ENCODE assay signal across 3 cellular contexts in the genomic region with DNA sequence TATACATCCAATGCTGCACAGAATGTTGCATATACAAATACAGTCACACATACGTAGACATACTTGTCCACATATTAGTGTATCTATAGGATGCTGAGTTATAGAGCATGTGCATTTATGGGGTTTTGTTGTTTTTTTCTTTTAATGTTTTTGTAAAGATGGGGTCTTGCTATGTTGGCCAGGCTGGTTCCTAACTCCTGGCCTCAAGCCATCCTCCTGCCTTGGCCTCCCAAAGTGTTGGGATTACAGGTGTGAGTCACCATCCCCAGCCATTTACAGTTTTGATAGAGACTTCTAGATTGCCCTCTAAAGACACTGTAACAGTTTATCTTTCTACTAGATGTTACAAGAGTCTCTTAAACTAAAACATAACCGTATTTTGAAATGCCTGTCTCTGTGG.
TF ChIP-seq lines count a peak whose summit lies in the region.

No MANE protein-coding gene starts in this region.

TF ChIP-seq in A549, 52 proteins besides CTCF, POLR2A, EP300 and RAD21 (continued from another document):
- TF ChIP-seq RFX5 (IDR thresholded peaks at IDR 0.05) (no peak), MYC (IDR thresholded peaks at IDR 0.05; ENCODE audit: borderline replicate concordance, low read length) (0 out of 2 replicates have a peak, but pooled peaks have one; percentile 12), RCOR1 (IDR thresholded peaks at IDR 0.05; ENCODE audit: low read depth, low read length) (no peak), EHF (CRISPR knock-in tag; IDR thresholded peaks at IDR 0.05) (no peak), JUNB (IDR thresholded peaks at IDR 0.05) (no peak), NR3C1 (IDR thresholded peaks at IDR 0.05) (no peak), SMC3 (IDR thresholded peaks at IDR 0.05) (no peak), FOXS1 (CRISPR knock-in tag; IDR thresholded peaks at IDR 0.05) (no peak), SREBF2 (IDR thresholded peaks at IDR 0.05) (no peak), JUN (IDR thresholded peaks at IDR 0.05) (0 out of 5 replicates have a peak, but pooled peaks of 1 of the 2 experiments have one; percentile 19), RNF2 (IDR thresholded peaks at IDR 0.05; ENCODE audit: borderline replicate concordance, low read depth) (no peak)
- TF ChIP-seq, protein P1, sequence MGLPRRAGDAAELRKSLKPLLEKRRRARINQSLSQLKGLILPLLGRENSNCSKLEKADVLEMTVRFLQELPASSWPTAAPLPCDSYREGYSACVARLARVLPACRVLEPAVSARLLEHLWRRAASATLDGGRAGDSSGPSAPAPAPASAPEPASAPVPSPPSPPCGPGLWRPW (IDR thresholded peaks at IDR 0.05) = no peak
- TF ChIP-seq, protein P2, sequence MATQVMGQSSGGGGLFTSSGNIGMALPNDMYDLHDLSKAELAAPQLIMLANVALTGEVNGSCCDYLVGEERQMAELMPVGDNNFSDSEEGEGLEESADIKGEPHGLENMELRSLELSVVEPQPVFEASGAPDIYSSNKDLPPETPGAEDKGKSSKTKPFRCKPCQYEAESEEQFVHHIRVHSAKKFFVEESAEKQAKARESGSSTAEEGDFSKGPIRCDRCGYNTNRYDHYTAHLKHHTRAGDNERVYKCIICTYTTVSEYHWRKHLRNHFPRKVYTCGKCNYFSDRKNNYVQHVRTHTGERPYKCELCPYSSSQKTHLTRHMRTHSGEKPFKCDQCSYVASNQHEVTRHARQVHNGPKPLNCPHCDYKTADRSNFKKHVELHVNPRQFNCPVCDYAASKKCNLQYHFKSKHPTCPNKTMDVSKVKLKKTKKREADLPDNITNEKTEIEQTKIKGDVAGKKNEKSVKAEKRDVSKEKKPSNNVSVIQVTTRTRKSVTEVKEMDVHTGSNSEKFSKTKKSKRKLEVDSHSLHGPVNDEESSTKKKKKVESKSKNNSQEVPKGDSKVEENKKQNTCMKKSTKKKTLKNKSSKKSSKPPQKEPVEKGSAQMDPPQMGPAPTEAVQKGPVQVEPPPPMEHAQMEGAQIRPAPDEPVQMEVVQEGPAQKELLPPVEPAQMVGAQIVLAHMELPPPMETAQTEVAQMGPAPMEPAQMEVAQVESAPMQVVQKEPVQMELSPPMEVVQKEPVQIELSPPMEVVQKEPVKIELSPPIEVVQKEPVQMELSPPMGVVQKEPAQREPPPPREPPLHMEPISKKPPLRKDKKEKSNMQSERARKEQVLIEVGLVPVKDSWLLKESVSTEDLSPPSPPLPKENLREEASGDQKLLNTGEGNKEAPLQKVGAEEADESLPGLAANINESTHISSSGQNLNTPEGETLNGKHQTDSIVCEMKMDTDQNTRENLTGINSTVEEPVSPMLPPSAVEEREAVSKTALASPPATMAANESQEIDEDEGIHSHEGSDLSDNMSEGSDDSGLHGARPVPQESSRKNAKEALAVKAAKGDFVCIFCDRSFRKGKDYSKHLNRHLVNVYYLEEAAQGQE (IDR thresholded peaks at IDR 0.05) = no peak
- TF ChIP-seq, protein P3, sequence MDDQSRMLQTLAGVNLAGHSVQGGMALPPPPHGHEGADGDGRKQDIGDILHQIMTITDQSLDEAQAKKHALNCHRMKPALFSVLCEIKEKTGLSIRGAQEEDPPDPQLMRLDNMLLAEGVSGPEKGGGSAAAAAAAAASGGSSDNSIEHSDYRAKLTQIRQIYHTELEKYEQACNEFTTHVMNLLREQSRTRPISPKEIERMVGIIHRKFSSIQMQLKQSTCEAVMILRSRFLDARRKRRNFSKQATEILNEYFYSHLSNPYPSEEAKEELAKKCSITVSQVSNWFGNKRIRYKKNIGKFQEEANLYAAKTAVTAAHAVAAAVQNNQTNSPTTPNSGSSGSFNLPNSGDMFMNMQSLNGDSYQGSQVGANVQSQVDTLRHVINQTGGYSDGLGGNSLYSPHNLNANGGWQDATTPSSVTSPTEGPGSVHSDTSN (IDR thresholded peaks at IDR 0.05) = no peak

TF ChIP-seq in HEK293, 187 proteins besides CTCF, POLR2A, EP300 and RAD21 (continued from another document):
- TF ChIP-seq GLI2 (tag by site-specific recombination; IDR thresholded peaks at IDR 0.05; ENCODE audit: borderline replicate concordance, low read depth) (no peak), YY1 (tag by site-specific recombination; IDR thresholded peaks at IDR 0.05) (no peak), ZNF48 (tag by site-specific recombination; IDR thresholded peaks at IDR 0.05) (no peak), ZNF830 (tag by site-specific recombination; IDR thresholded peaks at IDR 0.05; ENCODE audit: low read depth) (no peak)
- TF ChIP-seq, protein P4, sequence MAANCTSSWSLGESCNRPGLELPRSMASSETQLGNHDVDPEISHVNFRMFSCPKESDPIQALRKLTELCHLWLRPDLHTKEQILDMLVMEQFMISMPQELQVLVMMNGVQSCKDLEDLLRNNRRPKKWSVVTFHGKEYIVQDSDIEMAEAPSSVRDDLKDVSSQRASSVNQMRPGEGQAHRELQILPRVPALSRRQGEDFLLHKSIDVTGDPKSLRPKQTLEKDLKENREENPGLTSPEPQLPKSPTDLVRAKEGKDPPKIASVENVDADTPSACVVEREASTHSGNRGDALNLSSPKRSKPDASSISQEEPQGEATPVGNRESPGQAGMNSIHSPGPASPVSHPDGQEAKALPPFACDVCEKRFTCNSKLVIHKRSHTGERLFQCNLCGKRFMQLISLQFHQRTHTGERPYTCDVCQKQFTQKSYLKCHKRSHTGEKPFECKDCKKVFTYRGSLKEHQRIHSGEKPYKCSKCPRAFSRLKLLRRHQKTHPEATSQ (tag by site-specific recombination; IDR thresholded peaks at IDR 0.05) = no peak

TF ChIP-seq in WTC11, 78 proteins besides CTCF, POLR2A, EP300 and RAD21 (continued from another document):
- TF ChIP-seq NFATC4 (CRISPR knock-in tag; IDR thresholded peaks at IDR 0.05) (no peak), JAZF1 (CRISPR knock-in tag; IDR thresholded peaks at IDR 0.05) (no peak), FOXP1 (CRISPR knock-in tag; IDR thresholded peaks at IDR 0.05; ENCODE audit: borderline replicate concordance) (no peak), ZNF121 (CRISPR knock-in tag; IDR thresholded peaks at IDR 0.05) (peak; percentile 84; the same call in 1 of the 2 replicates)
- TF ChIP-seq, protein P5, sequence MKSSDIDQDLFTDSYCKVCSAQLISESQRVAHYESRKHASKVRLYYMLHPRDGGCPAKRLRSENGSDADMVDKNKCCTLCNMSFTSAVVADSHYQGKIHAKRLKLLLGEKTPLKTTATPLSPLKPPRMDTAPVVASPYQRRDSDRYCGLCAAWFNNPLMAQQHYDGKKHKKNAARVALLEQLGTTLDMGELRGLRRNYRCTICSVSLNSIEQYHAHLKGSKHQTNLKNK (CRISPR knock-in tag; IDR thresholded peaks at IDR 0.05) = no peak
